Comparison of ENCODE assay signal across 18 cellular contexts in genomic region chr5:78634634-78635033, GRCh38. TPM values are rescaled to one million over a fixed set of nuclear protein-coding genes. Genes with fewer than 3 reads are reported as not detected.
DNase-seq lines count a peak whose midpoint lies in the region; ATAC-seq, FAIRE-seq and TF ChIP-seq lines count a peak whose summit lies in the region.
"Had no signal": no experiment of that assay in that cellular context is flagged by ENCODE, and none has a peak within 500 bp of the region (broad histone marks: within the 10 kb centered on the region; RNA-seq: fewer than 3 reads in every experiment).

No MANE protein-coding gene starts in this region.

- H3K27me3 Mint-ChIP-seq in neural crest cell (ENCODE audit: low read depth): no peaks in the 10 kb centered on the region
- H3K27me3 Mint-ChIP-seq in T-cell: peaks cover 2 to 7% of the 10 kb centered on the region in 2 donors

- CTCF ChIA-PET in T-cell (lab: Charles Lee): no interaction called here

- peaks cover 41% of the 10 kb centered on the region for H3K36me3 ChIP-seq in brain microvascular endothelial cell (replicated peaks)

- H3K9me3 Mint-ChIP-seq in neural crest cell (no peaks in the 10 kb centered on the region), T-cell (no peaks in the 10 kb centered on the region)
- H3K9me3 Mint-ChIP-seq: activated CD4-positive, alpha-beta memory T cell treated with anti-CD3 and anti-CD28 coated beads, Interleukin-2, amount 10 ng/mL, durations not matched to agents 7 days and 5 days; activated T-helper 2 cell treated with anti-CD3 and anti-CD28 coated beads, Interferon-gamma antibody, Interleukin-2, Interleukin-4, amounts not matched to agents 10 μg/mL and 5 μg/mL and 100 μg/mL, durations not matched to agents 14 hours and 24 hours and 36 hours; natural killer cell; stimulated activated naive CD8-positive, alpha-beta T cell treated with anti-CD3 and anti-CD28 coated beads, Interleukin-15, amount 100 ng/mL, for 72 hours had no signal

- H3K27ac ChIP-seq in brain microvascular endothelial cell: no peak overlapping the region
- H3K27ac ChIP-seq: body of pancreas, RWPE1 had no signal

- TF ChIP-seq POLR2A in GM12892 (IDR thresholded peaks at IDR 0.05; ENCODE audit: low read depth, low read length): no peak

- H3K27ac Mint-ChIP-seq in neural crest cell (ENCODE audit: unreplicated experiment) (no peak overlapping the region), T-cell (no peak overlapping the region)
- H3K27ac Mint-ChIP-seq: activated CD4-positive, alpha-beta memory T cell treated with anti-CD3 and anti-CD28 coated beads, Interleukin-2, amount 10 ng/mL, durations not matched to agents 7 days and 5 days; activated T-helper 2 cell treated with anti-CD3 and anti-CD28 coated beads, Interferon-gamma antibody, Interleukin-2, Interleukin-4, amounts not matched to agents 10 μg/mL and 5 μg/mL and 100 μg/mL, durations not matched to agents 14 hours and 24 hours and 36 hours; natural killer cell; stimulated activated naive CD8-positive, alpha-beta T cell treated with anti-CD3 and anti-CD28 coated beads, Interleukin-15, amount 100 ng/mL, for 72 hours had no signal

- H3K36me3 Mint-ChIP-seq in neural crest cell (ENCODE audit: low read depth): peaks cover 21% of the 10 kb centered on the region
- no peaks in the 10 kb centered on the region for H3K36me3 Mint-ChIP-seq in T-cell
- H3K36me3 Mint-ChIP-seq: natural killer cell had no signal

- no peaks in the 10 kb centered on the region for H3K27me3 ChIP-seq in brain microvascular endothelial cell (replicated peaks)
- H3K27me3 ChIP-seq: body of pancreas had no signal

- H3K4me3 Mint-ChIP-seq in neural crest cell (no peak overlapping the region), T-cell (no peak overlapping the region)
- H3K4me3 Mint-ChIP-seq: activated CD4-positive, alpha-beta memory T cell treated with anti-CD3 and anti-CD28 coated beads, Interleukin-2, amount 10 ng/mL, durations not matched to agents 7 days and 5 days; natural killer cell; stimulated activated naive CD8-positive, alpha-beta T cell treated with anti-CD3 and anti-CD28 coated beads, Interleukin-15, amount 100 ng/mL, for 72 hours had no signal

- peaks cover 37% of the 10 kb centered on the region for H3K4me1 Mint-ChIP-seq in neural crest cell
- no peaks in the 10 kb centered on the region for H3K4me1 Mint-ChIP-seq in T-cell
- H3K4me1 Mint-ChIP-seq: activated CD4-positive, alpha-beta memory T cell treated with anti-CD3 and anti-CD28 coated beads, Interleukin-2, amount 10 ng/mL, durations not matched to agents 7 days and 5 days; stimulated activated naive CD8-positive, alpha-beta T cell treated with anti-CD3 and anti-CD28 coated beads, Interleukin-15, amount 100 ng/mL, for 72 hours had no signal

- FAIRE-seq in D721Med (lab: Jason Lieb, UNC): no peak
- no peak for FAIRE-seq in GM12892 (lab: Jason Lieb, UNC)

- in situ Hi-C loops in brain microvascular endothelial cell (cut with HindIII; ENCODE audit: low pct_ligation_motif_present, low sequenced_read_pairs): loop anchor here (25.0 kb wide), 1 partner anchor 97 kb away; no protein-coding TSS in a partner anchor

- peak; percentile 15 for TF ChIP-seq CTCF in D721Med (IDR thresholded peaks at IDR 0.05; ENCODE audit: insufficient read depth, missing control alignments)
- peak; percentile 36 for TF ChIP-seq CTCF in brain microvascular endothelial cell (IDR thresholded peaks at IDR 0.05; ENCODE audit: low read depth, low read length, missing control alignments)
- peak; percentile 37 for TF ChIP-seq CTCF in neural crest cell (conservative IDR thresholded peaks at IDR 0.05)

- POLR2A ChIA-PET in T-cell (lab: Charles Lee): no interaction called here

- no peak overlapping the region for H3K4me3 ChIP-seq in brain microvascular endothelial cell (ENCODE audit: low read depth, low read length)
- H3K4me3 ChIP-seq: body of pancreas had no signal

- no peak for ATAC-seq in T-cell (replicated peaks in 1 of 4)
- ATAC-seq: body of pancreas; natural killer cell; sciatic nerve; stimulated activated naive CD8-positive, alpha-beta T cell treated with anti-CD3 and anti-CD28 coated beads, Interleukin-15, amount 100 ng/mL, for 72 hours had no signal

- DNase-seq in D721Med (ENCODE audit: insufficient read length, low spot score): no peak
- DNase-seq in M059J (ENCODE audit: low read depth): peak; percentile 32
- DNase-seq in brain microvascular endothelial cell: no peak
- DNase-seq in neural crest cell (ENCODE audit: low read depth, low spot score): no peak
- DNase-seq in NCI-H524 treated with DMSO at 0.1 percent for 48 hours (lab: John Stamatoyannopoulos, UW): no peak
- no peak for DNase-seq in NCI-H2081 (lab: John Stamatoyannopoulos, UW)
- DNase-seq in GM12892 (ENCODE audit: insufficient read length): no peak
- DNase-seq in T-cell: no peak
- DNase-seq: activated CD4-positive, alpha-beta memory T cell treated with anti-CD3 and anti-CD28 coated beads, Interleukin-2, amount 10 ng/mL, durations not matched to agents 7 days and 5 days; body of pancreas; natural killer cell; NCI-H1105 treated with DMSO at 0.1 percent for 48 hours; NCI-H446 treated with DMSO at 0.1 percent for 48 hours; stimulated activated naive CD8-positive, alpha-beta T cell treated with anti-CD3 and anti-CD28 coated beads, Interleukin-15, amount 100 ng/mL, for 72 hours; T-helper 2 cell had no signal

RNA-seq across cellular contexts. Expression of gene LHFPL2, which starts 13.9 kb away (rescaled TPM):
- 19.1 and 29.6 TPM in 2 replicates for total RNA-seq in M059J (2014; rRNA removed; shearing (Covaris generic))
- total RNA-seq in neural crest cell (14.4 and 15.0 TPM in 2 replicates), T-cell (1 to 10 TPM in 2 of 5 donors, under 1 TPM in 3; 0.19 to 1.9 (median 0.82) TPM)
- 11.8 TPM for polyA plus RNA-seq in GM12892 (2012; ENCODE audit: missing spikeins)
